In the genomic region with DNA sequence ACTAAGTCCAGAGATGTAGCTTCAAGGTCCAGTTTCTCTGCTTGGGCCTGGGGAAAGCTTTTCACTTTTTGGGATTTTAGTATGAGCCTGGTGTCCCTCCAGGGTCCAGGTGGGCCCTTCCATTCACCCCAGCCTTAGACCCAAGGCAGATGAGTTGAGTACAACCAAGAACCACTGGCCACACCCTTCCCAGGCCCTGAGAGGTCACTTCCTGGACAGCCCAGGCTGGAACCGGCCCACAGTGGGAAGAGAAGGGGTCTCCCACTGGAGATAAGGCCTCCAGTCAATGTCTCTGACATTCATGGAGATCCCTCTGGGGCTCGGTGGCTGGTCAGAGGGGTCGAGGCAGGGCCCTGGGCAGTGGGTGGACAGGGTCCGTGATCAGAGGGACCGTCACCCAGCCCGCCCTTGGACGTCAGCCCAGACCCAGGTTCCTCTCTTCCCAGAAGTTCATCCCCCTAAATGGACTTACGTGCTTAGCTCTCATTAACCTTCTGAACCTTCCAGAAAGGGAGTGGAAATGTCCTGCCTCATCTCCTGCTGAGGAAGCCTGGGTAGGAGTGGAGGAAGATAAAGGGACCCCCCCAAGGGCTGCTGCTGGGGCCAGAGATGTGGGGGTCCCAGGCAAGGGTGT, we compare ENCODE assay signal across 12 cellular contexts. TPM values are rescaled to one million over a fixed set of nuclear protein-coding genes. Genes with fewer than 3 reads are reported as not detected.
"Had no signal": no experiment of that assay in that cellular context is flagged by ENCODE, and none has a peak within 500 bp of the region (broad histone marks: within the 10 kb centered on the region; RNA-seq: fewer than 3 reads in every experiment).

No MANE protein-coding gene starts in this region.

RNA-seq across cellular contexts. Expression of a gene that starts 22.7 kb away (rescaled TPM):
- total RNA-seq: activated CD4-positive, alpha-beta T cell treated with anti-CD3 and anti-CD28 coated beads, Interleukin-2, amount 10 ng/mL, durations not matched to agents 24 days and 14 days; activated CD8-positive, alpha-beta memory T cell treated with anti-CD3 and anti-CD28 coated beads for 36 hours; activated CD8-positive, alpha-beta T cell treated with anti-CD3 and anti-CD28 coated beads for 36 hours; activated naive CD8-positive, alpha-beta T cell treated with anti-CD3 and anti-CD28 coated beads for 36 hours; activated T-cell treated with anti-CD3 and anti-CD28 coated beads, Interleukin-2, amount 50 U/mL, for 72 hours; activated T-helper 17 cell treated with anti-CD3 and anti-CD28 coated beads, Interleukin-2, amount 50 U/mL, for 72 hours; ascending aorta; breast epithelium; cardiac septum; M059J; SJSA1 had no signal
- polyA plus RNA-seq: SK-N-SH had no signal

RNA-seq across cellular contexts. Expression of a gene that starts 44.1 kb away (rescaled TPM):
- total RNA-seq: ascending aorta had no signal
